In genomic region chr7:2245883-2246679, GRCh38 we compare ENCODE assay signal across 2 cellular contexts.
TF ChIP-seq lines count a peak whose summit lies in the region.

No MANE protein-coding gene starts in this region.

TF ChIP-seq in GM12891, 5 proteins besides CTCF, POLR2A, EP300 and RAD21:
- TF ChIP-seq TAF1 (IDR thresholded peaks at IDR 0.05; ENCODE audit: low read depth, low read length) (no peak), POU2F2 (IDR thresholded peaks at IDR 0.05; ENCODE audit: low read depth, low read length) (no peak), POLR2AphosphoS5 (IDR thresholded peaks at IDR 0.05; ENCODE audit: low read depth, low read length) (peak; percentile 15; the same call in 1 of the 2 replicates)

TF ChIP-seq in K562, 482 proteins besides CTCF, POLR2A, EP300 and RAD21:
- TF ChIP-seq ZNF780A (CRISPR knock-in tag; IDR thresholded peaks at IDR 0.05) (no peak), CREB5 (CRISPR knock-in tag; IDR thresholded peaks at IDR 0.05) (no peak), POLR2G (IDR thresholded peaks at IDR 0.05; ENCODE audit: low read depth, low read length) (peak; percentile 40; the same call in 1 of the 2 replicates)
